10 cellular contexts compared by ENCODE assay signal in the genomic region with DNA sequence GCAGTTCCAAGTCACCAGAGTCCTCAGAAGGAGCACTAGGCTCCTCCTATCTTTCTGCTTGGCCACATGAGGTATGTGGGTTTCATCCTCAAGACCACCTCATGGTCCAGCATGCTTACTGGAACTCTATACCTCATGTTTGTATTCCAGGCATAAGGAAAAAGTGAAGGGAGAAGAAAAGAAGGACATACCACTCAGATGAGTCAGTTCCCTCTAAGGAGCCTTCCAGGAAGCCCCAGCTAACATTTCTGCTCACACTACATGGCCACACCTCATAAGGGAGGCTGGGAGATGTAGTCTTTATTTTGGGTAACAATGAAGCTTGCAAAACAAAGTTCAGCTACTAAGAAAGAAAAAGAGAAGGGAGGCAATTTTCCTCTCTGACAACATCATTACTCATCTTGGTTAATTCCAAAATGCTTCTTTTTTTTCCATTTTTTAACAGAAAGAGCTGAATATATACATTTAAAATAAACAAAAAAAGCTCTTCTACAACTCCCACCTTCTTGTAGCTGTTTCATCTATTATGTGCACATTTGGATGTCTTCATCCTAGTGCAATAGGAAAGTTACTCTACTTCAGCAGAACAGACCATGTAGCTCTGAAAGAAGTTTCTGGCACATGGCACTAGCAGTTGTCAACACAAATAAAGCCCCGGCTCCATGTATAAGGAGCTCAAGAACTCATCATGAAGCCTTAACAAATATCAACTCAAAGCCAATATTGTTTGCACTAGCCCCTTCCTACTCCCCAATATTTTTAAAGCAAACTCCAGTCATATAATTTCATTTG.
A peak's percentile ranks its signal among the peaks of the same experiment; 100 is the strongest.
DNase-seq lines count a peak whose midpoint lies in the region; ATAC-seq, FAIRE-seq and TF ChIP-seq lines count a peak whose summit lies in the region.
"Had no signal": no experiment of that assay in that cellular context is flagged by ENCODE, and none has a peak within 500 bp of the region (broad histone marks: within the 10 kb centered on the region; RNA-seq: fewer than 3 reads in every experiment).

No MANE protein-coding gene starts in this region.

- FAIRE-seq in A549 (lab: Jason Lieb, UNC), result no peak

- TF ChIP-seq RAD21 in A549 (conservative IDR thresholded peaks at IDR 0.05 in 1 of 2, IDR thresholded peaks at IDR 0.05 in 1 of 2), result no peak

- peak overlapping the region; percentile 29 for H3K4me2 ChIP-seq in A549

- ATAC-seq in A549 (peak; percentile 90), GM19395 (IDR thresholded peaks at IDR 0.05; ENCODE audit: unreplicated experiment) (no peak), HG03439 (IDR thresholded peaks at IDR 0.05; ENCODE audit: unreplicated experiment) (no peak), GM18867 (IDR thresholded peaks at IDR 0.05; ENCODE audit: unreplicated experiment) (no peak)
- ATAC-seq: Panc1 had no signal

- 77% methylated on average over 1 of the region's 1 CpG for WGBS in A549 (ENCODE audit: missing lambda C conversion rate)

- H3K4me3 ChIP-seq in A549, result no peak overlapping the region

- H3K27ac ChIP-seq in A549, result peak overlapping the region; percentile 9 to 54; a peak in 2 of 6 replicates
- H3K27ac ChIP-seq: HL-60 had no signal

- CTCF ChIA-PET in A549 (lab: Yijun Ruan, JAX), result interaction anchor here (0.8 to 1.4 kb wide), 3 partner anchors 9 to 111 kb away, joined by 3 to 6 read pairs (median 3); no protein-coding TSS in a partner anchor

- DNase-seq in A549 (ENCODE audit: low read depth in 1 of 2, low spot score in 1 of 2) (peak; percentile 17 to 71), HS-5 (ENCODE audit: low read depth) (peak; percentile 96), amniotic epithelial cell (ENCODE audit: low read depth) (peak; percentile 96), iPS-NIHi11 (ENCODE audit: low spot score) (peak; percentile 20), NCI-H146 treated with DMSO at 0.1 percent for 48 hours (lab: John Stamatoyannopoulos, UW; ENCODE audit: unreplicated experiment) (no peak)

- peaks cover 33% of the 10 kb centered on the region; the same call in 2 of the 3 replicates for H3K4me1 ChIP-seq in A549

- TF ChIP-seq CTCF in A549 (IDR thresholded peaks at IDR 0.05), result no peak

- POLR2A ChIA-PET in A549 (lab: Yijun Ruan, JAX), result interaction anchor here (0.5 to 1.2 kb wide), 3 partner anchors 124 to 242 kb away, joined by 3 to 8 read pairs (median 3); a partner anchor contains a TSS

- TF ChIP-seq POLR2A in A549 (IDR thresholded peaks at IDR 0.05; ENCODE audit: low read length), result no peak

- no peaks in the 10 kb centered on the region for H3K9me3 ChIP-seq in A549

- no peak for TF ChIP-seq EP300 in A549 (IDR thresholded peaks at IDR 0.05)

TF ChIP-seq in A549, 52 proteins besides CTCF, POLR2A, EP300 and RAD21:
- no peak for TF ChIP-seq NFE2L2 (conservative IDR thresholded peaks at IDR 0.05; ENCODE audit: low read length)
- no peak for TF ChIP-seq FOSL2 (IDR thresholded peaks at IDR 0.05)
- TF ChIP-seq FOSL2 (CRISPR knock-in tag; IDR thresholded peaks at IDR 0.05), result peak; percentile 37; the same call in 1 of the 2 replicates

Comparison
In these comparisons a context has a peak if more than half of its experiments do, and no peak if none do; other contexts are left out.
1. ATAC-seq: peak in A549 (2 of 2); none in GM19395 (single experiment), HG03439 (single experiment) and GM18867 (single experiment).